In the genomic region with DNA sequence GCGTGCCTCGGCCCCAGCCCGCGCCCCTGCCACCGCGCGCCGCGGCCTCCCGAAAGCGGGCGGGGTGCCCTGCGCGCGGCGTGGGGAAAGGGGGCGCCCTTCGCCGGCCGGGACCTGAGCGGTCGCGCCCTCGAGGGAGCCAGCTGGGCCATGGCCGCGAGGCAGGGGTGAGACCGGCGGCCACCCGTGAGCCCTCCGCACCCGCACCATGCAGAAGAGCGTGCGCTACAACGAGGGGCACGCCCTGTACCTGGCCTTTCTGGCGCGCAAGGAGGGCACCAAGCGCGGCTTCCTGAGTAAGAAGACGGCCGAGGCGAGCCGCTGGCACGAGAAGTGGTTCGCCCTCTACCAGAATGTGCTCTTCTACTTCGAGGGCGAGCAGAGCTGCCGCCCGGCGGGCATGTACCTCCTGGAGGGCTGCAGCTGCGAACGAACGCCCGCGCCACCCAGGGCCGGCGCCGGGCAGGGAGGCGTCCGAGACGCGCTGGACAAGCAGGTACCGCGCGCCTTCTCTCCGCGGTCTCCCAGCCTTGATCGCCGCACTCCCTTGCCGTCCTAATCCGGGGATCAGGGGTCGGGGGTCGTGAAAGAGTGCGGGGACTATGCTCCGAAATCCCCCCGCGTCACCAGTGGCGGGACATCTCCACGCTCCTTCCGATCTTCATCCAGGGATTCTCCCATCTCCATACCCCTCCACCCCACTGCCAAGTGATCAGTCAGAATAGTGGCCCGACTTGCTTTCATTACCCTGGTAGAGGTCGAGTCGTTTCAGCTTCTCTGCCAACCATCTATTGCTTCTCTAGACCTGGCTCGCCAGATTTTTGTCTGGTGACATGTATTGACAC, we compare ENCODE assay signal across 8 cellular contexts. TPM values are rescaled to one million over a fixed set of nuclear protein-coding genes. Genes with fewer than 3 reads are reported as not detected.
A peak's percentile ranks its signal among the peaks of the same experiment; 100 is the strongest.
DNase-seq lines count a peak whose midpoint lies in the region; ATAC-seq, FAIRE-seq and TF ChIP-seq lines count a peak whose summit lies in the region.

No MANE protein-coding gene starts in this region.

- H3K27ac Mint-ChIP-seq in immature natural killer cell = peak overlapping the region; percentile 20 to 89 (median 52)

- WGBS in body of pancreas, 2 donors = 1 to 2% methylated on average over 18 to 74 of the region's 84 CpGs
- 1% methylated on average over 30 to 84 of the region's 84 CpGs for WGBS in small intestine, 3 donors

- TF ChIP-seq CTCF in body of pancreas (IDR thresholded peaks at IDR 0.05) = no peak

- TF ChIP-seq POLR2A in body of pancreas (IDR thresholded peaks at IDR 0.05) = no peak

- no peak for FAIRE-seq in small intestine (lab: Jason Lieb, UNC)

- peaks cover 5 to 29% (median 17%) of the 10 kb centered on the region in 3 donors for H3K27me3 Mint-ChIP-seq in immature natural killer cell (ENCODE audit: low read depth in 3 of 3)

- ATAC-seq in body of pancreas (peak; percentile 45), GM19395 (IDR thresholded peaks at IDR 0.05; ENCODE audit: unreplicated experiment) (no peak), HG03045 (IDR thresholded peaks at IDR 0.05; ENCODE audit: unreplicated experiment) (no peak)

- peaks cover 13% of the 10 kb centered on the region for H3K4me1 ChIP-seq in body of pancreas
- no peaks in the 10 kb centered on the region for H3K4me1 ChIP-seq in small intestine (ENCODE audit: control insufficient read depth in 2 of 2, insufficient read depth in 1 of 2, low read depth in 1 of 2, low read length in 1 of 2)

- peaks cover 0 to 5% (median 0%) of the 10 kb centered on the region in 6 donors for H3K9me3 Mint-ChIP-seq in immature natural killer cell

- H3K36me3 ChIP-seq in body of pancreas (replicated peaks in 1 of 2; ENCODE audit: insufficient read depth in 1 of 2, low read depth in 2 of 2) (no peaks in the 10 kb centered on the region), small intestine (ENCODE audit: control insufficient read depth in 2 of 2, insufficient read depth in 2 of 2, low read length in 2 of 2) (no peaks in the 10 kb centered on the region)

- intact Hi-C loops in body of pancreas (cut with DNase I) = no loop called here

- H3K4me1 Mint-ChIP-seq in immature natural killer cell = peaks cover 42 to 52% of the 10 kb centered on the region in 2 donors

- H3K9me3 ChIP-seq in body of pancreas = no peaks in the 10 kb centered on the region
- H3K9me3 ChIP-seq in small intestine (ENCODE audit: control insufficient read depth, low read depth) = no peaks in the 10 kb centered on the region

- H3K27me3 ChIP-seq in body of pancreas (no peaks in the 10 kb centered on the region), small intestine (ENCODE audit: control insufficient read depth in 2 of 2, insufficient read depth in 2 of 2, low read length in 2 of 2) (peaks cover 0 to 3% of the 10 kb centered on the region in 2 donors)

- H3K4me3 ChIP-seq in body of pancreas (no peak overlapping the region), small intestine (ENCODE audit: low read depth in 1 of 2, low read length in 2 of 2) (peak overlapping the region; percentile 48 to 63)

- DNase-seq in Daoy (ENCODE audit: low read depth) (peak; percentile 30), T-helper 9 cell (peak; percentile 38), body of pancreas (peak in 2 of 4 donors; percentile 13), immature natural killer cell (peak; percentile 26 to 32 (median 27)), small intestine (peak; percentile 38), foreskin melanocyte (no peak)

- H3K27ac ChIP-seq in body of pancreas (no peak overlapping the region), small intestine (ENCODE audit: low read depth in 1 of 2, low read length in 1 of 2) (peak overlapping the region in 1 of 2 donors; percentile 43)

- peaks cover 0 to 4% (median 0%) of the 10 kb centered on the region in 3 donors for H3K36me3 Mint-ChIP-seq in immature natural killer cell

- peak overlapping the region; percentile 82 to 91 (median 88) for H3K4me3 Mint-ChIP-seq in immature natural killer cell

RNA-seq across cellular contexts. Expression of a gene that starts 0.6 kb away (rescaled TPM):
- 0.54 and 1.1 TPM in 2 replicates for total RNA-seq in Daoy (2014; rRNA removed; shearing (Covaris generic))
- 1 to 10 TPM; 1.6 to 3.6 TPM for total RNA-seq in body of pancreas
- polyA plus RNA-seq in immature natural killer cell (1 to 10 TPM in 2 of 3 donors, under 1 TPM in 1; 0.17 to 3.8 (median 1.5) TPM), small intestine (1 to 10 TPM in 1 of 3 donors, under 1 TPM in 2; 0.54 to 3.0 (median 0.67) TPM)

Comparison
In these comparisons a context has a peak if more than half of its experiments do, and no peak if none do; other contexts are left out.
1. H3K4me3 ChIP-seq: peak in small intestine (2 of 2); none in body of pancreas (0 of 2).